In genomic region chr5:78961743-78962142, GRCh38 we compare ENCODE assay signal across 19 cellular contexts. TPM values are rescaled to one million over a fixed set of nuclear protein-coding genes. Genes with fewer than 3 reads are reported as not detected.
A peak's percentile ranks its signal among the peaks of the same experiment; 100 is the strongest.
DNase-seq lines count a peak whose midpoint lies in the region; ATAC-seq, FAIRE-seq and TF ChIP-seq lines count a peak whose summit lies in the region.
"Had no signal": no experiment of that assay in that cellular context is flagged by ENCODE, and none has a peak within 500 bp of the region (broad histone marks: within the 10 kb centered on the region; RNA-seq: fewer than 3 reads in every experiment).

No MANE protein-coding gene starts in this region.

- H4K91ac ChIP-seq in IMR-90 (ENCODE audit: insufficient read depth, low read depth, low read length), result no peak overlapping the region

- H3K4me3 Mint-ChIP-seq in activated T-cell treated with anti-CD3 and anti-CD28 coated beads, Interleukin-2, amount 50 U/mL, for 24 hours, result no peak overlapping the region
- no peak overlapping the region for H3K4me3 Mint-ChIP-seq in immature natural killer cell
- H3K4me3 Mint-ChIP-seq: CD8-positive, alpha-beta T cell had no signal

- intact Hi-C loops in IMR-90 (cut with micrococcal nuclease), result loop anchor here (5.0 kb wide), 1 partner anchor 639 kb away; no protein-coding TSS in a partner anchor

- no CpG with 5 or more reads among the region's 1 CpG for WGBS in IMR-90 (ENCODE audit: extremely low coverage in 2 of 2, insufficient read length in 1 of 2), 2 experiments

- POLR2A ChIA-PET in IMR-90 (lab: Charles Lee; ENCODE audit: unreplicated experiment), result no interaction called here

- no TSS peak for BruUV-seq in IMR-90 (replicated peaks; lab: Mats Ljungman, UMichigan)

- H2AK9ac ChIP-seq in IMR-90 (replicated peaks; ENCODE audit: low read depth, low read length, poor library complexity), result no peak overlapping the region

- H3K4ac ChIP-seq in IMR-90 (ENCODE audit: low read depth, low read length), result no peak overlapping the region

- H3K9me3 ChIP-seq in IMR-90 (ENCODE audit: control insufficient read depth, insufficient read depth, low read length), result no peaks in the 10 kb centered on the region
- H3K9me3 ChIP-seq: BE2C, HAP-1 had no signal

- H2BK20ac ChIP-seq in IMR-90 (ENCODE audit: low read depth, low read length), result no peak overlapping the region

- no peaks in the 10 kb centered on the region for H3K4me1 ChIP-seq in IMR-90 (ENCODE audit: control insufficient read depth, insufficient read depth, low read length)
- H3K4me1 ChIP-seq: BE2C had no signal

- no peaks in the 10 kb centered on the region for H3K27me3 Mint-ChIP-seq in activated T-cell treated with anti-CD3 and anti-CD28 coated beads, Interleukin-2, amount 50 U/mL, for 24 hours
- no peaks in the 10 kb centered on the region for H3K27me3 Mint-ChIP-seq in immature natural killer cell (ENCODE audit: low read depth in 3 of 3)

- no peak overlapping the region for H2BK15ac ChIP-seq in IMR-90 (ENCODE audit: low read depth, low read length)

- H2BK5ac ChIP-seq in IMR-90 (ENCODE audit: low read depth, low read length, poor library complexity, severe bottlenecking), result no peak overlapping the region

- H3K27me3 ChIP-seq in IMR-90 (ENCODE audit: control insufficient read depth, insufficient read depth, low read length), result no peaks in the 10 kb centered on the region
- H3K27me3 ChIP-seq: BE2C had no signal

- H4K20me1 ChIP-seq in IMR-90 (ENCODE audit: insufficient read depth, low read length), result no peaks in the 10 kb centered on the region

- no peak overlapping the region for H3K18ac ChIP-seq in IMR-90 (ENCODE audit: low read depth, low read length)

- TF ChIP-seq POLR2A in GM12891 (IDR thresholded peaks at IDR 0.05; ENCODE audit: low read depth, low read length) (no peak), IMR-90 (IDR thresholded peaks at IDR 0.05; ENCODE audit: low read depth, low read length) (no peak)

- TF ChIP-seq CTCF in IMR-90 (conservative IDR thresholded peaks at IDR 0.05; ENCODE audit: low read depth, low read length) (no peak), epithelial cell of esophagus (IDR thresholded peaks at IDR 0.05; ENCODE audit: insufficient read depth, low read depth, low read length, missing control alignments) (no peak)

- H3K14ac ChIP-seq in IMR-90 (replicated peaks; ENCODE audit: low read depth, low read length), result no peak overlapping the region

- FAIRE-seq in GM12891 (lab: Jason Lieb, UNC), result peak; percentile 41
- FAIRE-seq: A204.1 had no signal

- no peak overlapping the region for H3K4me2 ChIP-seq in IMR-90 (ENCODE audit: low read depth, low read length)

- H3K36me3 Mint-ChIP-seq in activated T-cell treated with anti-CD3 and anti-CD28 coated beads, Interleukin-2, amount 50 U/mL, for 24 hours (ENCODE audit: low read depth), result peaks cover 42% of the 10 kb centered on the region
- peaks cover 12 to 23% (median 20%) of the 10 kb centered on the region in 3 donors for H3K36me3 Mint-ChIP-seq in immature natural killer cell

- no peak overlapping the region for H3K27ac ChIP-seq in IMR-90 (ENCODE audit: insufficient read depth, low read length)
- H3K27ac ChIP-seq: C4-2B had no signal

- no peaks in the 10 kb centered on the region for H3K4me1 Mint-ChIP-seq in activated T-cell treated with anti-CD3 and anti-CD28 coated beads, Interleukin-2, amount 50 U/mL, for 24 hours (ENCODE audit: low read depth)
- no peaks in the 10 kb centered on the region for H3K4me1 Mint-ChIP-seq in immature natural killer cell

- no peak overlapping the region for H2BK120ac ChIP-seq in IMR-90 (ENCODE audit: low read depth, low read length)

- H3K9me1 ChIP-seq in IMR-90 (ENCODE audit: insufficient read depth, low read length), result no peaks in the 10 kb centered on the region

- no peaks in the 10 kb centered on the region for H3K79me1 ChIP-seq in IMR-90 (ENCODE audit: low read depth in 1 of 2, low read length in 2 of 2)

- no peak overlapping the region for H3K4me3 ChIP-seq in IMR-90 (ENCODE audit: insufficient read depth, low read depth, low read length)
- no peak overlapping the region for H3K4me3 ChIP-seq in epithelial cell of esophagus (ENCODE audit: low read length)
- H3K4me3 ChIP-seq: HAP-1 had no signal

- H3K23ac ChIP-seq in IMR-90 (ENCODE audit: low read depth, low read length), result no peak overlapping the region

- no peak overlapping the region for H3K56ac ChIP-seq in IMR-90 (ENCODE audit: extremely low read depth, insufficient read depth, low read length)

- H3K36me3 ChIP-seq in IMR-90 (ENCODE audit: control insufficient read depth, insufficient read depth, low read length), result 0 out of 2 replicates have a peak, but pooled peaks cover 1% of the 10 kb centered on the region
- H3K36me3 ChIP-seq: BE2C, HAP-1 had no signal

- H4K8ac ChIP-seq in IMR-90 (ENCODE audit: low read depth in 2 of 2, low read length in 2 of 2), result no peak overlapping the region

- no peak overlapping the region for H3K9ac ChIP-seq in IMR-90 (ENCODE audit: low read depth, low read length)

- ATAC-seq in IMR-90 (ENCODE audit: low read depth), result no peak
- ATAC-seq in HG03457 (IDR thresholded peaks at IDR 0.05; ENCODE audit: unreplicated experiment), result no peak
- ATAC-seq: CD8-positive, alpha-beta T cell had no signal

- no peaks in the 10 kb centered on the region for H3K9me3 Mint-ChIP-seq in activated T-cell treated with anti-CD3 and anti-CD28 coated beads, Interleukin-2, amount 50 U/mL, for 24 hours
- no peaks in the 10 kb centered on the region for H3K9me3 Mint-ChIP-seq in immature natural killer cell
- H3K9me3 Mint-ChIP-seq: CD8-positive, alpha-beta T cell had no signal

- H2AK5ac ChIP-seq in IMR-90 (ENCODE audit: low read depth, low read length), result no peak overlapping the region

- no peak overlapping the region for H3K27ac Mint-ChIP-seq in activated T-cell treated with anti-CD3 and anti-CD28 coated beads, Interleukin-2, amount 50 U/mL, for 24 hours
- H3K27ac Mint-ChIP-seq in immature natural killer cell, result no peak overlapping the region
- H3K27ac Mint-ChIP-seq: CD8-positive, alpha-beta T cell had no signal

- TF ChIP-seq RAD21 in IMR-90 (IDR thresholded peaks at IDR 0.05; ENCODE audit: low read length), result no peak

- no peak for DNase-seq in GM12891 (ENCODE audit: insufficient read length, low spot score)
- peak; percentile 45 for DNase-seq in IMR-90
- DNase-seq in epithelial cell of esophagus (ENCODE audit: low read depth), result peak; percentile 53
- DNase-seq in iris pigment epithelial cell (ENCODE audit: low read depth), result peak; percentile 28
- DNase-seq in activated T-cell treated with anti-CD3 and anti-CD28 coated beads, Interleukin-2, amount 50 U/mL, for 24 hours, result no peak
- no peak for DNase-seq in SHP77 (lab: John Stamatoyannopoulos, UW)
- no peak for DNase-seq in immature natural killer cell
- DNase-seq: BE2C; CD8-positive, alpha-beta T cell; COR-L47; DMS153; DND-41; GF-D8; GOT3; KBM-7 had no signal

- H2AFZ ChIP-seq in IMR-90 (replicated peaks; ENCODE audit: low read length, poor library complexity), result no peak overlapping the region

- CTCF ChIA-PET in IMR-90 (lab: Yijun Ruan, JAX), result no interaction called here

- no peak overlapping the region for H4K5ac ChIP-seq in IMR-90 (ENCODE audit: low read depth, low read length)

- dilution Hi-C loops in IMR-90 (cut with HindIII; ENCODE audit: low sequenced_read_pairs, unreplicated experiment), result no loop called here

- in situ Hi-C loops in IMR-90 (cut with MboI; ENCODE audit: low sequenced_read_pairs), result loop anchor here (10.0 to 25.0 kb wide), 2 partner anchors 67 to 649 kb away; no protein-coding TSS in a partner anchor

TF ChIP-seq in GM12891, 5 proteins besides CTCF, POLR2A, EP300 and RAD21:
- no peak for TF ChIP-seq SPI1 (IDR thresholded peaks at IDR 0.05; ENCODE audit: low read depth, low read length)
- TF ChIP-seq PAX5 (IDR thresholded peaks at IDR 0.05; ENCODE audit: insufficient read depth, low read length, severe bottlenecking), result no peak
- TF ChIP-seq POU2F2 (IDR thresholded peaks at IDR 0.05; ENCODE audit: low read depth, low read length), result no peak
- no peak for TF ChIP-seq POLR2AphosphoS5 (IDR thresholded peaks at IDR 0.05; ENCODE audit: low read depth, low read length)
- TF ChIP-seq TAF1 (IDR thresholded peaks at IDR 0.05; ENCODE audit: low read depth, low read length), result no peak

TF ChIP-seq in IMR-90, 13 proteins besides CTCF, POLR2A, EP300 and RAD21:
- TF ChIP-seq CEBPB (IDR thresholded peaks at IDR 0.05; ENCODE audit: low read depth, low read length) (no peak), MXI1 (IDR thresholded peaks at IDR 0.05; ENCODE audit: borderline replicate concordance, low read depth, low read length) (no peak), BHLHE40 (IDR thresholded peaks at IDR 0.05; ENCODE audit: low read depth, low read length) (no peak), CHD1 (IDR thresholded peaks at IDR 0.05; ENCODE audit: low read depth, low read length) (no peak), FOS (IDR thresholded peaks at IDR 0.05; ENCODE audit: low read depth, low read length) (no peak)
TF ChIP-seq in IMR-90: peak in this region for 0.

RNA-seq across cellular contexts. Expression of gene ARSB, which starts 23.4 kb away (rescaled TPM):
- polyA plus RNA-seq in GM12891 (2012; ENCODE audit: low read depth, missing spikeins), result 2.2 TPM
- total RNA-seq in IMR-90 (2012; rRNA removed), result 14.7 and 16.0 TPM in 2 replicates
- 16.3 TPM in 2 replicates for polyA plus RNA-seq in IMR-90 (2012; rRNA removed)
- polyA plus RNA-seq in IMR-90 (2012; cell fraction: cytosol; rRNA removed), result 11.7 and 12.5 TPM in 2 replicates
- polyA plus RNA-seq in IMR-90 (2012; cell fraction: nucleus; rRNA removed; ENCODE audit: low replicate concordance), result 3.4 and 7.0 TPM in 2 replicates
- 10 to 100 TPM in 1 of 3 donors, 1 to 10 TPM in 2; 5.3 to 11.9 (median 6.2) TPM for polyA plus RNA-seq in immature natural killer cell

Comparison
In these comparisons a context has a peak if more than half of its experiments do, and no peak if none do; other contexts are left out.
1. DNase-seq: peak in IMR-90 (single experiment), epithelial cell of esophagus (single experiment) and iris pigment epithelial cell (single experiment); none in GM12891 (single experiment), activated T-cell treated with anti-CD3 and anti-CD28 coated beads, Interleukin-2, amount 50 U/mL, for 24 hours (single experiment), SHP77 (0 of 2) and immature natural killer cell (0 of 3).